ENCODE assay signal across 13 cellular contexts in the genomic region with DNA sequence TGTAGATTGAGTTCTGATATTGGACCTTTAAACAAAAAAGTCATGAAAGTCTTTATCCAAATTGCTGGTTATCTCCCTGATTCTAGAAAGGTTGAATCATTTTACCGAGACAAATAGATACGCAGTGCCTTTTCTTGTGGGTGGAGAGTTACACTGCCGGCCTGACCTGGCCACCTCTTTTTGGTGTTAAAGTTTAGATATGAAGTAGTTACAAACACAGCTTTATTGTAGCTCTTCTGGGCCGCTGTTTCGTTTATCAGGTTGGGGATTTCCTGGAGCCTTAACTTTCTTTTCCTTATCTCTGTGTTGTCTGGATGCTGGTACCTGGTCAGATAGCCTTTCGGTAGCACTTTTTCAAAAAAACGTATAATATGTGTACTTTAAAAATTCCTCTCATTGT.
"Had no signal": no experiment of that assay in that cellular context is flagged by ENCODE, and none has a peak within 500 bp of the region (broad histone marks: within the 10 kb centered on the region; RNA-seq: fewer than 3 reads in every experiment).

No MANE protein-coding gene starts in this region.

- H3K4me3 ChIP-seq: coronary artery, SJSA1, stomach, thyroid gland had no signal

- H3K9me3 ChIP-seq: SJSA1, stomach, thyroid gland had no signal

- H3K27me3 Mint-ChIP-seq: activated CD4-positive, alpha-beta T cell treated with anti-CD3 and anti-CD28 coated beads for 36 hours; activated naive CD4-positive, alpha-beta T cell treated with anti-CD3 and anti-CD28 coated beads, Interleukin-2, amount 10 ng/mL, durations not matched to agents 7 days and 5 days; natural killer cell treated with Interleukin-12 subunit alpha and Interleukin-12 subunit beta and Interleukin-15 and Interleukin-18, amount 100 ng/mL, for 72 hours had no signal

- H3K4me3 Mint-ChIP-seq: activated CD4-positive, alpha-beta T cell treated with anti-CD3 and anti-CD28 coated beads for 36 hours; activated naive CD4-positive, alpha-beta T cell treated with anti-CD3 and anti-CD28 coated beads, Interleukin-2, amount 10 ng/mL, durations not matched to agents 7 days and 5 days; natural killer cell treated with Interleukin-12 subunit alpha and Interleukin-12 subunit beta and Interleukin-15 and Interleukin-18, amount 100 ng/mL, for 72 hours had no signal

- H3K27ac Mint-ChIP-seq: activated CD4-positive, alpha-beta T cell treated with anti-CD3 and anti-CD28 coated beads for 36 hours; activated naive CD4-positive, alpha-beta T cell treated with anti-CD3 and anti-CD28 coated beads, Interleukin-2, amount 10 ng/mL, durations not matched to agents 7 days and 5 days; natural killer cell treated with Interleukin-12 subunit alpha and Interleukin-12 subunit beta and Interleukin-15 and Interleukin-18, amount 100 ng/mL, for 72 hours had no signal

- H3K27me3 ChIP-seq: SJSA1, stomach, thyroid gland had no signal

- ATAC-seq: activated CD4-positive, alpha-beta T cell treated with anti-CD3 and anti-CD28 coated beads for 36 hours; natural killer cell treated with Interleukin-12 subunit alpha and Interleukin-12 subunit beta and Interleukin-15 and Interleukin-18, amount 100 ng/mL, for 72 hours had no signal

- DNase-seq: activated CD4-positive, alpha-beta T cell treated with anti-CD3 and anti-CD28 coated beads for 36 hours; activated naive CD4-positive, alpha-beta T cell treated with anti-CD3 and anti-CD28 coated beads, Interleukin-2, amount 10 ng/mL, durations not matched to agents 7 days and 5 days; central memory CD4-positive, alpha-beta T cell; effector CD4-positive, alpha-beta T cell; hippocampal formation; kidney glomerular epithelial cell; stimulated activated CD4-positive, alpha-beta T cell treated with anti-CD3 and anti-CD28 coated beads, Interleukin-4, amount 100 ng/mL, for 4 hours; stomach; SW 1271; thyroid gland had no signal

- H3K27ac ChIP-seq: coronary artery, SJSA1, thyroid gland had no signal

- H3K36me3 ChIP-seq: SJSA1, stomach, thyroid gland had no signal

- H3K9me3 Mint-ChIP-seq: activated naive CD4-positive, alpha-beta T cell treated with anti-CD3 and anti-CD28 coated beads, Interleukin-2, amount 10 ng/mL, durations not matched to agents 7 days and 5 days; natural killer cell treated with Interleukin-12 subunit alpha and Interleukin-12 subunit beta and Interleukin-15 and Interleukin-18, amount 100 ng/mL, for 72 hours had no signal

- H3K36me3 Mint-ChIP-seq: activated naive CD4-positive, alpha-beta T cell treated with anti-CD3 and anti-CD28 coated beads, Interleukin-2, amount 10 ng/mL, durations not matched to agents 7 days and 5 days; natural killer cell treated with Interleukin-12 subunit alpha and Interleukin-12 subunit beta and Interleukin-15 and Interleukin-18, amount 100 ng/mL, for 72 hours had no signal
